Comparison of ENCODE assay signal across 11 cellular contexts in genomic region chr11:61830318-61831105, GRCh38. TPM values are rescaled to one million over a fixed set of nuclear protein-coding genes. Genes with fewer than 3 reads are reported as not detected.
DNase-seq lines count a peak whose midpoint lies in the region; ATAC-seq, FAIRE-seq and TF ChIP-seq lines count a peak whose summit lies in the region.
"Had no signal": no experiment of that assay in that cellular context is flagged by ENCODE, and none has a peak within 500 bp of the region (broad histone marks: within the 10 kb centered on the region; RNA-seq: fewer than 3 reads in every experiment).

No MANE protein-coding gene starts in this region.

- H3K4me1 Mint-ChIP-seq in MCF 10A (ENCODE audit: insufficient read depth, unreplicated experiment) = peaks cover 8% of the 10 kb centered on the region
- H3K4me1 Mint-ChIP-seq in activated T-helper 2 cell treated with anti-CD3 and anti-CD28 coated beads, Interferon-gamma antibody, Interleukin-2, Interleukin-4, amounts not matched to agents 10 μg/mL and 5 μg/mL and 100 μg/mL, durations not matched to agents 14 hours and 24 hours and 36 hours (ENCODE audit: low read depth) = peaks cover 65% of the 10 kb centered on the region

- no peaks in the 10 kb centered on the region for H3K36me3 Mint-ChIP-seq in MCF 10A (ENCODE audit: insufficient read depth, unreplicated experiment)
- H3K36me3 Mint-ChIP-seq in activated T-helper 2 cell treated with anti-CD3 and anti-CD28 coated beads, Interferon-gamma antibody, Interleukin-2, Interleukin-4, amounts not matched to agents 10 μg/mL and 5 μg/mL and 100 μg/mL, durations not matched to agents 14 hours and 24 hours and 36 hours (ENCODE audit: low read depth) = peaks cover 61% of the 10 kb centered on the region

- H3K9me3 Mint-ChIP-seq in MCF 10A (ENCODE audit: unreplicated experiment) = no peaks in the 10 kb centered on the region
- no peaks in the 10 kb centered on the region for H3K9me3 Mint-ChIP-seq in activated T-helper 2 cell treated with anti-CD3 and anti-CD28 coated beads, Interferon-gamma antibody, Interleukin-2, Interleukin-4, amounts not matched to agents 10 μg/mL and 5 μg/mL and 100 μg/mL, durations not matched to agents 14 hours and 24 hours and 36 hours

- TF ChIP-seq CTCF in mammary epithelial cell (conservative IDR thresholded peaks at IDR 0.05 in 1 of 2, IDR thresholded peaks at IDR 0.05 in 1 of 2; ENCODE audit: extremely low read depth in 1 of 2, insufficient read depth in 1 of 2, low read depth in 1 of 2, low read length in 2 of 2) (no peak), MCF 10A (IDR thresholded peaks at IDR 0.05; ENCODE audit: unreplicated experiment) (no peak), kidney (IDR thresholded peaks at IDR 0.05; ENCODE audit: borderline replicate concordance, extremely low read depth, insufficient read depth) (no peak), upper lobe of left lung (IDR thresholded peaks at IDR 0.05) (no peak)

- TF ChIP-seq EP300 in upper lobe of left lung (IDR thresholded peaks at IDR 0.05) = no peak

- 83% methylated on average over 7 of the region's 7 CpGs for WGBS in mammary epithelial cell (ENCODE audit: low coverage, missing lambda C conversion rate)
- WGBS in upper lobe of left lung, 2 donors = 43 to 50% methylated on average over 7 of the region's 7 CpGs

- dilution Hi-C loops in mammary epithelial cell (cut with HindIII; ENCODE audit: low sequenced_read_pairs) = no loop called here

- DNase-seq in mammary epithelial cell = no peak
- DNase-seq in MCF 10A (ENCODE audit: unreplicated experiment) = no peak
- DNase-seq in activated T-helper 2 cell treated with anti-CD3 and anti-CD28 coated beads, Interferon-gamma antibody, Interleukin-2, Interleukin-4, amounts not matched to agents 10 μg/mL and 5 μg/mL and 100 μg/mL, durations not matched to agents 14 hours and 24 hours and 36 hours (ENCODE audit: low spot score) = no peak
- DNase-seq in kidney = no peak
- DNase-seq in upper lobe of left lung = no peak
- no peak for DNase-seq in SKM-1 treated with dmso at 0.1 percent for 144 hours (lab: John Stamatoyannopoulos, UW; ENCODE audit: unreplicated experiment)
- DNase-seq: body of pancreas, NCI-H748 treated with DMSO at 0.1 percent for 48 hours had no signal

- peak overlapping the region; percentile 94 for H3K4me2 ChIP-seq in mammary epithelial cell (ENCODE audit: insufficient read depth, low read depth, low read length)

- CTCF ChIA-PET in mammary epithelial cell (lab: Charles Lee; ENCODE audit: low non-redundant PET) = no interaction called here
- CTCF ChIA-PET in MCF 10A (lab: Yijun Ruan, JAX) = interaction anchor here (0.6 to 1.0 kb wide), 5 partner anchors 9 to 66 kb away, joined by 3 to 4 read pairs (median 3); no protein-coding TSS in a partner anchor

- peak overlapping the region in 1 of 3 experiments; percentile 74 for H3K4me3 ChIP-seq in mammary epithelial cell (replicated peaks in 1 of 3; ENCODE audit: insufficient read depth in 1 of 3, low read depth in 2 of 3, low read length in 3 of 3)
- peak overlapping the region; percentile 15 for H3K4me3 ChIP-seq in kidney (ENCODE audit: low read length in 2 of 2)
- peak overlapping the region in 1 of 4 donors; percentile 60 for H3K4me3 ChIP-seq in upper lobe of left lung
- H3K4me3 ChIP-seq: body of pancreas had no signal

- H3K9me3 ChIP-seq in mammary epithelial cell (replicated peaks; ENCODE audit: insufficient read depth, low read length) = no peaks in the 10 kb centered on the region
- no peaks in the 10 kb centered on the region for H3K9me3 ChIP-seq in kidney (ENCODE audit: control insufficient read depth in 1 of 2, low read length in 2 of 2)
- no peaks in the 10 kb centered on the region for H3K9me3 ChIP-seq in upper lobe of left lung
- H3K9me3 ChIP-seq: body of pancreas had no signal

- TF ChIP-seq POLR2A in upper lobe of left lung (IDR thresholded peaks at IDR 0.05) = no peak

- H3K27me3 ChIP-seq in mammary epithelial cell (ENCODE audit: insufficient read depth, low read length) = no peaks in the 10 kb centered on the region
- peaks cover 0 to 2% (median 0%) of the 10 kb centered on the region in 4 donors for H3K27me3 ChIP-seq in upper lobe of left lung

- no peaks in the 10 kb centered on the region for H3K27me3 Mint-ChIP-seq in MCF 10A (ENCODE audit: insufficient read depth, unreplicated experiment)
- H3K27me3 Mint-ChIP-seq in activated T-helper 2 cell treated with anti-CD3 and anti-CD28 coated beads, Interferon-gamma antibody, Interleukin-2, Interleukin-4, amounts not matched to agents 10 μg/mL and 5 μg/mL and 100 μg/mL, durations not matched to agents 14 hours and 24 hours and 36 hours (ENCODE audit: low read depth) = no peaks in the 10 kb centered on the region

- no peak overlapping the region for H3K4me3 Mint-ChIP-seq in MCF 10A (ENCODE audit: unreplicated experiment)
- H3K4me3 Mint-ChIP-seq in activated T-helper 2 cell treated with anti-CD3 and anti-CD28 coated beads, Interferon-gamma antibody, Interleukin-2, Interleukin-4, amounts not matched to agents 10 μg/mL and 5 μg/mL and 100 μg/mL, durations not matched to agents 14 hours and 24 hours and 36 hours (ENCODE audit: low read depth) = peak overlapping the region; percentile 97

- in situ Hi-C loops in mammary epithelial cell (cut with MboI; ENCODE audit: low sequenced_read_pairs in 2 of 2) = no loop called here

- POLR2A ChIA-PET in MCF 10A (lab: Yijun Ruan, JAX) = interaction anchor here (0.6 to 1.1 kb wide), 4 partner anchors 10 to 142 kb away, joined by 3 to 5 read pairs (median 3); no protein-coding TSS in a partner anchor

- no peak overlapping the region for H2AFZ ChIP-seq in mammary epithelial cell (ENCODE audit: low read depth, low read length)
- H2AFZ ChIP-seq: parathyroid adenoma had no signal

- H3K4me1 ChIP-seq in mammary epithelial cell (ENCODE audit: insufficient read depth, low read length) (peaks cover 11% of the 10 kb centered on the region), kidney (ENCODE audit: control insufficient read depth in 1 of 2, insufficient read depth in 1 of 2, low read depth in 1 of 2, low read length in 2 of 2) (peaks cover 20 to 32% of the 10 kb centered on the region in 2 donors), upper lobe of left lung (peaks cover 35 to 66% (median 59%) of the 10 kb centered on the region in 4 donors)

- BruUV-seq in mammary epithelial cell (replicated peaks; lab: Mats Ljungman, UMichigan) = no TSS peak
- BruUV-seq in MCF 10A (replicated peaks; lab: Mats Ljungman, UMichigan) = no TSS peak

- peaks cover 70% of the 10 kb centered on the region for H3K79me2 ChIP-seq in mammary epithelial cell (ENCODE audit: insufficient read depth, low read length)
- H3K79me2 ChIP-seq: parathyroid adenoma had no signal

- FAIRE-seq in kidney (lab: Jason Lieb, UNC) = no peak

- intact Hi-C loops in mammary epithelial cell (cut with micrococcal nuclease) (no loop called here), MCF 10A (cut with micrococcal nuclease) (no loop called here), kidney (cut with DNase I) (no loop called here)
- intact Hi-C loops in activated T-helper 2 cell treated with anti-CD3 and anti-CD28 coated beads, Interferon-gamma antibody, Interleukin-2, Interleukin-4, amounts not matched to agents 10 μg/mL and 5 μg/mL and 100 μg/mL, durations not matched to agents 14 hours and 24 hours and 36 hours (cut with micrococcal nuclease) = loop anchor here (5.0 kb wide), 1 partner anchor 142 kb away; no protein-coding TSS in a partner anchor

- H3K9ac ChIP-seq in mammary epithelial cell (ENCODE audit: insufficient read depth, low read length) (no peak overlapping the region), kidney (ENCODE audit: low read length in 2 of 2) (peak overlapping the region in 1 of 2 donors; percentile 8)
- H3K9ac ChIP-seq: parathyroid adenoma had no signal

- no peaks in the 10 kb centered on the region for H3K36me3 ChIP-seq in mammary epithelial cell (ENCODE audit: insufficient read depth, low read length)
- no peaks in the 10 kb centered on the region for H3K36me3 ChIP-seq in kidney (ENCODE audit: control insufficient read depth in 1 of 2, insufficient read depth in 2 of 2, low read length in 2 of 2)
- no peaks in the 10 kb centered on the region for H3K36me3 ChIP-seq in upper lobe of left lung

- no peak overlapping the region for H3K27ac Mint-ChIP-seq in MCF 10A (ENCODE audit: low read depth, unreplicated experiment)
- peak overlapping the region; percentile 86 for H3K27ac Mint-ChIP-seq in activated T-helper 2 cell treated with anti-CD3 and anti-CD28 coated beads, Interferon-gamma antibody, Interleukin-2, Interleukin-4, amounts not matched to agents 10 μg/mL and 5 μg/mL and 100 μg/mL, durations not matched to agents 14 hours and 24 hours and 36 hours

- H4K20me1 ChIP-seq in mammary epithelial cell (ENCODE audit: insufficient read depth, low read length) = no peaks in the 10 kb centered on the region

- ATAC-seq in upper lobe of left lung (ENCODE audit: low FRiP score in 2 of 2) (no peak), GM21423 (IDR thresholded peaks at IDR 0.05; ENCODE audit: unreplicated experiment) (no peak), HG03521 (IDR thresholded peaks at IDR 0.05; ENCODE audit: unreplicated experiment) (no peak)
- ATAC-seq: body of pancreas had no signal

- H3K27ac ChIP-seq in mammary epithelial cell (ENCODE audit: insufficient read depth, low read depth, low read length) (no peak overlapping the region), kidney (ENCODE audit: low read depth in 2 of 2, low read length in 2 of 2) (peak overlapping the region; percentile 33 to 80), upper lobe of left lung (peak overlapping the region; percentile 35 to 86 (median 38))
- H3K27ac ChIP-seq: body of pancreas, parathyroid adenoma had no signal

RNA-seq across cellular contexts. Expression of gene FADS2, which starts 2.4 kb away (rescaled TPM):
- total RNA-seq in mammary epithelial cell (100 to 1,000 TPM in 1 of 2 donors, 10 to 100 TPM in 1; 70.7 to 222 TPM), MCF 10A (2022) (7.5 and 20.6 TPM in 2 replicates), kidney (49.2 TPM), upper lobe of left lung (10 to 100 TPM; 13.5 to 92.5 (median 50.7) TPM)
- polyA plus RNA-seq in mammary epithelial cell (314 TPM), kidney (ENCODE audit: insufficient read depth, low read depth, low replicate concordance) (9.8 TPM)
- 502 TPM for polyA minus RNA-seq in mammary epithelial cell
- total RNA-seq in activated T-helper 2 cell treated with anti-CD3 and anti-CD28 coated beads, Interferon-gamma antibody, Interleukin-2, Interleukin-4, amounts not matched to agents 10 μg/mL and 5 μg/mL and 100 μg/mL, durations not matched to agents 14 hours and 24 hours and 36 hours = 366 and 381 TPM in 2 replicates

RNA-seq across cellular contexts. Expression of gene FADS1, which starts 13.7 kb away (rescaled TPM):
- total RNA-seq in mammary epithelial cell = 10 to 100 TPM; 32.9 to 38.8 TPM
- polyA plus RNA-seq in mammary epithelial cell = 56.1 TPM
- 31.0 TPM for polyA minus RNA-seq in mammary epithelial cell
- 24.2 and 27.5 TPM in 2 replicates for total RNA-seq in MCF 10A (2022)
- total RNA-seq in activated T-helper 2 cell treated with anti-CD3 and anti-CD28 coated beads, Interferon-gamma antibody, Interleukin-2, Interleukin-4, amounts not matched to agents 10 μg/mL and 5 μg/mL and 100 μg/mL, durations not matched to agents 14 hours and 24 hours and 36 hours = 114 and 116 TPM in 2 replicates
- total RNA-seq in kidney = 19.5 TPM
- polyA plus RNA-seq in kidney (ENCODE audit: insufficient read depth, low read depth, low replicate concordance) = 6.7 TPM
- 10 to 100 TPM; 38.8 to 63.7 (median 53.2) TPM for total RNA-seq in upper lobe of left lung

RNA-seq across cellular contexts. Expression of gene FEN1, which starts 37.8 kb away (rescaled TPM):
- total RNA-seq in mammary epithelial cell (10 to 100 TPM; 11.7 to 46.1 TPM), MCF 10A (2022) (19.9 and 21.5 TPM in 2 replicates), kidney (8.8 TPM), upper lobe of left lung (1 to 10 TPM; 6.0 to 9.1 (median 7.0) TPM)
- polyA plus RNA-seq in mammary epithelial cell (65.0 TPM), kidney (ENCODE audit: insufficient read depth, low read depth, low replicate concordance) (8.5 TPM)
- 96.1 TPM for polyA minus RNA-seq in mammary epithelial cell
- 130 and 131 TPM in 2 replicates for total RNA-seq in activated T-helper 2 cell treated with anti-CD3 and anti-CD28 coated beads, Interferon-gamma antibody, Interleukin-2, Interleukin-4, amounts not matched to agents 10 μg/mL and 5 μg/mL and 100 μg/mL, durations not matched to agents 14 hours and 24 hours and 36 hours

RNA-seq across cellular contexts. Expression of gene TMEM258, which starts 38.1 kb away (rescaled TPM):
- total RNA-seq in mammary epithelial cell (10 to 100 TPM; 48.2 to 99.7 TPM), MCF 10A (2022) (184 and 300 TPM in 2 replicates), kidney (92.1 TPM), upper lobe of left lung (100 to 1,000 TPM in 1 of 6 donors, 10 to 100 TPM in 4, 1 to 10 TPM in 1; 8.4 to 106 (median 34.9) TPM)
- polyA plus RNA-seq in mammary epithelial cell (202 TPM), kidney (ENCODE audit: insufficient read depth, low read depth, low replicate concordance) (228 TPM)
- 79.7 TPM for polyA minus RNA-seq in mammary epithelial cell
- total RNA-seq in activated T-helper 2 cell treated with anti-CD3 and anti-CD28 coated beads, Interferon-gamma antibody, Interleukin-2, Interleukin-4, amounts not matched to agents 10 μg/mL and 5 μg/mL and 100 μg/mL, durations not matched to agents 14 hours and 24 hours and 36 hours = 187 and 192 TPM in 2 replicates
